10 cellular contexts compared by ENCODE assay signal in the genomic region with DNA sequence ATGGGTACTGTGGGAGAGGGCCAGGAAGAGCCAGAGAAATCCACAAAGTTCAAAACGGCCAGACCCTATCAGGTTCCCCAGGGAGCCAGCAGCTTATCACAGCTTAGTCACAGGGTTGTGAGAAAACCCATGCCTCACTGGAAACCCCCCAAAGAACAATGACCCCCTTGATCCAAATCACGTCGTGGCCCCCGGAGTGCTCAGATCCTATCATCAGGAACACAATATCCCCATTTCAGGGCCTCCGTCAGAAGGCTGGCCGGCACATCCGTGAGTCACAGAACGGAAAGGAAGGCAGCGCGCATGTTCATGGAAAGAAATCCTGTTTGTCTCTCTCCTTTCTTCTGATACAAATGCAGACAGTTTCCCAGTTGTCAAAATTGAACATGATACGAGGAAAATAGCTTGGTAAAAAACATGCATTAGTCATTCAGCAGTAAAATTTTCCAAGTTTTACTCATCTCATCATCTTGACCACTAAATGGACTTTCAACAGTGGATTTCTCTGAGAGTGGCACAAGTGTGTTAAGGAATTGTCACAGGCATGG.
A peak's percentile ranks its signal among the peaks of the same experiment; 100 is the strongest.
DNase-seq lines count a peak whose midpoint lies in the region; ATAC-seq and TF ChIP-seq lines count a peak whose summit lies in the region.
"Had no signal": no experiment of that assay in that cellular context is flagged by ENCODE, and none has a peak within 500 bp of the region (broad histone marks: within the 10 kb centered on the region; RNA-seq: fewer than 3 reads in every experiment).

No MANE protein-coding gene starts in this region.

- TF ChIP-seq POLR2A in upper lobe of left lung (IDR thresholded peaks at IDR 0.05): no peak

- peak overlapping the region; percentile 79 for H3K27ac ChIP-seq in HUES48 (ENCODE audit: low read depth, low read length)
- H3K27ac ChIP-seq in upper lobe of left lung: peak overlapping the region; percentile 1 to 58 (median 46)
- H3K27ac ChIP-seq in CD8-positive, alpha-beta memory T cell (ENCODE audit: low read depth, low read length): no peak overlapping the region

- no peak for TF ChIP-seq CTCF in upper lobe of left lung (IDR thresholded peaks at IDR 0.05)

- no peaks in the 10 kb centered on the region for H3K9me3 Mint-ChIP-seq in CD8-positive, alpha-beta memory T cell
- H3K9me3 Mint-ChIP-seq: activated CD4-positive, alpha-beta T cell treated with anti-CD3 and anti-CD28 coated beads, Interleukin-2, amount 10 ng/mL, durations not matched to agents 7 days and 5 days had no signal

- H3K9me3 ChIP-seq in HUES48 (ENCODE audit: control insufficient read depth, insufficient read depth, low read length) (no peaks in the 10 kb centered on the region), upper lobe of left lung (no peaks in the 10 kb centered on the region)
- H3K9me3 ChIP-seq in CD8-positive, alpha-beta memory T cell (ENCODE audit: low read length): no peaks in the 10 kb centered on the region

- DNase-seq in dermis blood vessel endothelial cell: peak; percentile 83
- DNase-seq in mesenteric fat pad (ENCODE audit: low spot score): peak; percentile 87
- no peak for DNase-seq in upper lobe of left lung
- no peak for DNase-seq in CD8-positive, alpha-beta memory T cell
- no peak for DNase-seq in HK-2 (ENCODE audit: unreplicated experiment)
- DNase-seq: activated CD4-positive, alpha-beta T cell treated with anti-CD3 and anti-CD28 coated beads, Interleukin-2, amount 10 ng/mL, durations not matched to agents 7 days and 5 days; MV-4-11 had no signal

- no peaks in the 10 kb centered on the region for H3K36me3 ChIP-seq in HUES48 (ENCODE audit: control insufficient read depth, insufficient read depth, low read length)
- no peaks in the 10 kb centered on the region for H3K36me3 ChIP-seq in upper lobe of left lung
- H3K36me3 ChIP-seq in CD8-positive, alpha-beta memory T cell (ENCODE audit: insufficient read depth, low read length): no peaks in the 10 kb centered on the region

- no peak overlapping the region for H3K4me3 Mint-ChIP-seq in CD8-positive, alpha-beta memory T cell
- H3K4me3 Mint-ChIP-seq: activated CD4-positive, alpha-beta T cell treated with anti-CD3 and anti-CD28 coated beads, Interleukin-2, amount 10 ng/mL, durations not matched to agents 7 days and 5 days had no signal

- H3K4me3 ChIP-seq in HUES48 (ENCODE audit: low read depth, low read length): no peak overlapping the region
- no peak overlapping the region for H3K4me3 ChIP-seq in upper lobe of left lung
- H3K4me3 ChIP-seq in CD8-positive, alpha-beta memory T cell (ENCODE audit: low read length): no peak overlapping the region

- no peaks in the 10 kb centered on the region for H3K4me1 Mint-ChIP-seq in CD8-positive, alpha-beta memory T cell
- H3K4me1 Mint-ChIP-seq: activated CD4-positive, alpha-beta T cell treated with anti-CD3 and anti-CD28 coated beads, Interleukin-2, amount 10 ng/mL, durations not matched to agents 7 days and 5 days had no signal

- H3K27me3 ChIP-seq in HUES48 (ENCODE audit: control insufficient read depth, insufficient read depth, low read length) (no peaks in the 10 kb centered on the region), upper lobe of left lung (no peaks in the 10 kb centered on the region)
- no peaks in the 10 kb centered on the region for H3K27me3 ChIP-seq in CD8-positive, alpha-beta memory T cell (ENCODE audit: insufficient read depth, low read length, poor library complexity, severe bottlenecking)

- H3K27ac Mint-ChIP-seq in CD8-positive, alpha-beta memory T cell: no peak overlapping the region
- H3K27ac Mint-ChIP-seq: activated CD4-positive, alpha-beta T cell treated with anti-CD3 and anti-CD28 coated beads, Interleukin-2, amount 10 ng/mL, durations not matched to agents 7 days and 5 days had no signal

- POLR2A ChIA-PET in CD8-positive, alpha-beta memory T cell (lab: Charles Lee): no interaction called here

- CTCF ChIA-PET in CD8-positive, alpha-beta memory T cell (lab: Charles Lee): no interaction called here

- H3K4me1 ChIP-seq in HUES48 (ENCODE audit: control insufficient read depth, insufficient read depth, low read length) (no peaks in the 10 kb centered on the region), upper lobe of left lung (peaks cover 0 to 6% (median 1%) of the 10 kb centered on the region in 4 donors)
- no peaks in the 10 kb centered on the region for H3K4me1 ChIP-seq in CD8-positive, alpha-beta memory T cell (ENCODE audit: insufficient read depth, low read length)

- no peak for TF ChIP-seq EP300 in upper lobe of left lung (IDR thresholded peaks at IDR 0.05)

- H3K9ac ChIP-seq in HUES48 (ENCODE audit: low read depth, low read length): no peak overlapping the region

- no peaks in the 10 kb centered on the region for H3K36me3 Mint-ChIP-seq in CD8-positive, alpha-beta memory T cell

- H3K27me3 Mint-ChIP-seq in CD8-positive, alpha-beta memory T cell: peaks cover 15 to 43% of the 10 kb centered on the region in 2 donors

- ATAC-seq in upper lobe of left lung (ENCODE audit: low FRiP score in 2 of 2) (peak; percentile 9 to 87), HG03135 (IDR thresholded peaks at IDR 0.05; ENCODE audit: unreplicated experiment) (no peak), GM21381 (IDR thresholded peaks at IDR 0.05; ENCODE audit: unreplicated experiment) (no peak)

- WGBS in upper lobe of left lung, 2 donors: 27 to 53% methylated on average over 10 to 11 of the region's 11 CpGs

Comparison
In these comparisons a context has a peak if more than half of its experiments do, and no peak if none do; other contexts are left out.
1. DNase-seq: peak in dermis blood vessel endothelial cell (single experiment) and mesenteric fat pad (single experiment); none in upper lobe of left lung (0 of 2), CD8-positive, alpha-beta memory T cell (0 of 5) and HK-2 (single experiment).
2. ATAC-seq: peak in upper lobe of left lung (2 of 2); none in HG03135 (single experiment) and GM21381 (single experiment).